Comparison of ENCODE assay signal across 9 cellular contexts in the genomic region with DNA sequence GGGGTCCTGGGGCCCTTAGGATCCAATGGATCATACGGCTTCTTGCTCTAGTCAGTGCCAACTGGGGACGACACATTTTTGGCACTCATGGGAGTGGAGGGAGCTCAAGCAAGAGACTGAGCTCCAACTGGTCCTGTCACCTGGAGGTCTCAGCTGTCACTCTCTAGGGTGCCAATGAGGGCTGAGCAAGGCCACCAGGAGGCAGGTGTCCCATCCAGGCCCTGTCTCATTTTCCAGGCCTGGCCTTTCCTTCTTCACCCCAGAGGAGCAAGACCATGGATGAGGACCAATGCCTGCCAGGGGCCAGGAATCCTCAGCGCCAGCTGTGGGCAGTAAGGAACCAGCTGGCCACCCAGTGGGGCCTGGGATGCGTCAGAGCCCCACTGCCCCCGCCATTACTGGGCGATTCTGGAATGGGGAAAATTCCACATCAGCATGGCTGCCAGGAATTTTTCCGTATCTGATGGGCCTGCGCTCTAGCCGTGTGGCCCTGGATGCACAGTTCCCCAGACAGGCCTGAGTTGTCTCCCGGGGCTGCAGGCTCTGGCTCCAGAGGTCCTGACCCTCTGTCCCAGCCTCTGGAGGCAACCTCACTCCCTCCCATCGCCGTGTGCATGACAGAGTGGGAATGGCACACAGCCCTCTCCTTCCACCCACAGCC. TPM values are rescaled to one million over a fixed set of nuclear protein-coding genes. Genes with fewer than 3 reads are reported as not detected.
A peak's percentile ranks its signal among the peaks of the same experiment; 100 is the strongest.
DNase-seq lines count a peak whose midpoint lies in the region; ATAC-seq, FAIRE-seq and TF ChIP-seq lines count a peak whose summit lies in the region.
"Had no signal": no experiment of that assay in that cellular context is flagged by ENCODE, and none has a peak within 500 bp of the region (broad histone marks: within the 10 kb centered on the region; RNA-seq: fewer than 3 reads in every experiment).

No MANE protein-coding gene starts in this region.

- in situ Hi-C loops in GM13977 (cut with MboI; ENCODE audit: low pct_unique_long_range_greater_than_20kb, low sequenced_read_pairs, unreplicated experiment): no loop called here

- FAIRE-seq in frontal cortex (lab: Jason Lieb, UNC): no peak

- TF ChIP-seq CTCF in AG09309 (IDR thresholded peaks at IDR 0.05; ENCODE audit: control insufficient read depth, insufficient read depth, low read depth, low read length, missing control alignments): no peak
- TF ChIP-seq CTCF in omental fat pad (IDR thresholded peaks at IDR 0.05): no peak
- no peak for TF ChIP-seq CTCF in GM13977 (IDR thresholded peaks at IDR 0.05; ENCODE audit: extremely low read depth, insufficient read depth, missing control alignments)

- H3K4me3 ChIP-seq in AG09309 (ENCODE audit: control insufficient read depth, low read depth, low read length): no peak overlapping the region

- DNase-seq in AG09309 (ENCODE audit: low read depth) (peak; percentile 57), NCI-H226 (peak; percentile 80), frontal cortex (ENCODE audit: low spot score in 2 of 2) (peak; percentile 50 to 52), omental fat pad (ENCODE audit: low spot score) (no peak), GM13977 (ENCODE audit: low spot score) (no peak), mesenteric fat pad (ENCODE audit: low spot score) (no peak), GM19240 (ENCODE audit: insufficient read length, low spot score) (no peak)
- no peak for DNase-seq in activated effector memory CD4-positive, alpha-beta T cell treated with Interleukin-2 at 50 U/mL for 16 hours

- peak; percentile 70 for ATAC-seq in omental fat pad (ENCODE audit: low FRiP score)

RNA-seq across cellular contexts. Expression of a gene that starts 0.7 kb away (rescaled TPM):
- 1.2 TPM for total RNA-seq in frontal cortex
- 1 to 10 TPM in 3 of 4 donors, not detected in 1; 1.4 to 2.5 (median 1.8) TPM for total RNA-seq in omental fat pad
- not detected for total RNA-seq in mesenteric fat pad
- total RNA-seq: T-helper 2 cell treated with Interferon-gamma antibody and Interleukin-4, amounts not matched to agents 100 ng/mL and 5 ng/mL, for 36 hours had no signal

RNA-seq across cellular contexts. Expression of a gene that starts 16.6 kb away (rescaled TPM):
- total RNA-seq in frontal cortex (52.2 TPM), omental fat pad (10 to 100 TPM; 50.9 to 99.2 (median 54.0) TPM), mesenteric fat pad (59.4 TPM)

RNA-seq across cellular contexts. Expression of a gene that starts 28.6 kb away (rescaled TPM):
- total RNA-seq in frontal cortex (0.82 TPM), omental fat pad (1 to 10 TPM in 3 of 4 donors, not detected in 1; 1.3 to 3.9 (median 2.2) TPM), mesenteric fat pad (not detected)
- total RNA-seq: T-helper 2 cell treated with Interferon-gamma antibody and Interleukin-4, amounts not matched to agents 100 ng/mL and 5 ng/mL, for 36 hours had no signal

RNA-seq across cellular contexts. Expression of a gene that starts 31.8 kb away (rescaled TPM):
- total RNA-seq in frontal cortex (11.0 TPM), omental fat pad (100 to 1,000 TPM in 1 of 4 donors, 10 to 100 TPM in 3; 61.3 to 139 (median 73.6) TPM), mesenteric fat pad (46.5 TPM)

Comparison
In these comparisons a context has a peak if more than half of its experiments do, and no peak if none do; other contexts are left out.
1. DNase-seq: peak in AG09309 (single experiment), NCI-H226 (single experiment) and frontal cortex (2 of 2); none in omental fat pad (single experiment), GM13977 (single experiment), activated effector memory CD4-positive, alpha-beta T cell treated with Interleukin-2 at 50 U/mL for 16 hours (single experiment), mesenteric fat pad (single experiment) and GM19240 (single experiment).